In genomic region chr17:6599364-6599763, GRCh38 we compare ENCODE assay signal across 1 cellular context.
A peak's percentile ranks its signal among the peaks of the same experiment; 100 is the strongest.
TF ChIP-seq lines count a peak whose summit lies in the region.

No MANE protein-coding gene starts in this region.

TF ChIP-seq in K562, 482 proteins besides CTCF, POLR2A, EP300 and RAD21:
- peak; percentile 87 for TF ChIP-seq C11orf30 (IDR thresholded peaks at IDR 0.05; ENCODE audit: low read depth)
- TF ChIP-seq NR2C2 (CRISPR knock-in tag; IDR thresholded peaks at IDR 0.05) = no peak
- no peak for TF ChIP-seq NR2C2 (tag; IDR thresholded peaks at IDR 0.05)
- peak; percentile 44; the same call in 1 of the 2 replicates for TF ChIP-seq SMARCE1 (IDR thresholded peaks at IDR 0.05)
- TF ChIP-seq NFE2L1 (tag; IDR thresholded peaks at IDR 0.05; ENCODE audit: borderline replicate concordance, low read depth) = peak; percentile 71
- TF ChIP-seq FOXK2 (conservative IDR thresholded peaks at IDR 0.05 in 1 of 2, IDR thresholded peaks at IDR 0.05 in 1 of 2; ENCODE audit: low read depth in 2 of 2) = peak; percentile 29 to 53; a peak in 2 of 4 replicates
- TF ChIP-seq ZNF316 (IDR thresholded peaks at IDR 0.05) = peak; percentile 75
- TF ChIP-seq MAFG (tag; conservative IDR thresholded peaks at IDR 0.05) = peak; percentile 93
- TF ChIP-seq SMC3 (conservative IDR thresholded peaks at IDR 0.05; ENCODE audit: insufficient read depth, low read depth, low read length) = no peak
- peak; percentile 90 for TF ChIP-seq NFE2 (IDR thresholded peaks at IDR 0.05; ENCODE audit: low read depth)
- TF ChIP-seq MAFK (IDR thresholded peaks at IDR 0.05; ENCODE audit: low read length) = peak; percentile 70
- no peak for TF ChIP-seq SRSF9 (IDR thresholded peaks at IDR 0.05; ENCODE audit: borderline replicate concordance, low read depth, low read length)
- peak; percentile 69 for TF ChIP-seq MAFF (IDR thresholded peaks at IDR 0.05; ENCODE audit: low read length)
- TF ChIP-seq SPI1 (IDR thresholded peaks at IDR 0.05; ENCODE audit: borderline replicate concordance, low read depth, low read length) = peak; percentile 70; the same call in 1 of the 2 replicates
- peak in 1 of 2 experiments; percentile 35; a peak in 1 of 4 replicates for TF ChIP-seq FOXA3 (CRISPR knock-in tag; conservative IDR thresholded peaks at IDR 0.05 in 1 of 2, IDR thresholded peaks at IDR 0.05 in 1 of 2)
- TF ChIP-seq SMARCA4 (IDR thresholded peaks at IDR 0.05) = peak; percentile 56; the same call in 1 of the 2 replicates
- TF ChIP-seq ZNF384 (IDR thresholded peaks at IDR 0.05; ENCODE audit: low read depth, low read length) = peak; percentile 85
- no peak for TF ChIP-seq ZBTB2 (IDR thresholded peaks at IDR 0.05)
- TF ChIP-seq MNT (conservative IDR thresholded peaks at IDR 0.05) = peak in 1 of 2 experiments; percentile 38; a peak in 1 of 4 replicates
TF ChIP-seq in K562: peak in this region for 14.
